ENCODE assay signal across 17 cellular contexts in the genomic region with DNA sequence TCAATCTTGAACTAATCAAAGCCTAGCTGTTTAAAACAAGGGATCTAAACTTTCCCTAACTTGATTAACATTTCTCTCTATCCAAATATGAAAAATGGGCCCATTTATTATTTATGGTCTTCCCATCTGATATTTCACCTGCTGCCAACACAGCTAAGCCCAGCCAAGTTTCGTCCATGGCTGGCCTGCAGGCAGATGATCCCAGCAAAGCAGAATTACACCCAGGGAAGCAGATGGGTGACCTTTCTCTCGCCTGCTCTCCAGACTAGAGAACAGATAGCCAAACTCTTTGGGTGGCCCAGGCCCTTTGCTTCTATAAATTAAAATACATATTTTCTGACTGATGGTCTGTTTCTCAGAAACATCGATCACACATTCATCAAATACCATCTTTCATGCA.
"Had no signal": no experiment of that assay in that cellular context is flagged by ENCODE, and none has a peak within 500 bp of the region (broad histone marks: within the 10 kb centered on the region; RNA-seq: fewer than 3 reads in every experiment).

No MANE protein-coding gene starts in this region.

- H3K27ac Mint-ChIP-seq: activated naive CD8-positive, alpha-beta T cell; naive thymus-derived CD8-positive, alpha-beta T cell; stimulated activated memory B cell treated with anti-CD40 and anti-IgM and Interleukin-4, amounts not matched to agents 10 μg/mL and 1 μg/mL and 100 μg/mL, for 72 hours; type B pancreatic cell had no signal

- H3K27ac ChIP-seq: ovary, sigmoid colon, spleen, testis had no signal

- H3K36me3 ChIP-seq: ovary, sigmoid colon, spleen had no signal

- H3K9me3 Mint-ChIP-seq: type B pancreatic cell had no signal

- H3K4me3 ChIP-seq: dorsolateral prefrontal cortex, ovary, sigmoid colon, spleen, testis had no signal

- H3K27me3 ChIP-seq: dorsolateral prefrontal cortex, ovary, sigmoid colon, spleen, testis had no signal

- H3K9me3 ChIP-seq: ovary, testis had no signal

- H3K36me3 Mint-ChIP-seq: activated naive CD8-positive, alpha-beta T cell; naive thymus-derived CD8-positive, alpha-beta T cell; stimulated activated memory B cell treated with anti-CD40 and anti-IgM and Interleukin-4, amounts not matched to agents 10 μg/mL and 1 μg/mL and 100 μg/mL, for 72 hours; type B pancreatic cell had no signal

- DNase-seq: activated CD4-positive, alpha-beta T cell treated with anti-CD3 and anti-CD28 coated beads, Interleukin-2, amount 50 U/mL, for 48 hours; activated T-cell treated with anti-CD3 and anti-CD28 coated beads for 4 hours; dorsolateral prefrontal cortex; foreskin fibroblast; hippocampal formation; kidney glomerular epithelial cell; mesenchymal stem cell; naive thymus-derived CD8-positive, alpha-beta T cell; ovary; sigmoid colon; spleen; stimulated activated CD4-positive, alpha-beta T cell treated with anti-CD3 and anti-CD28 coated beads, Interleukin-4, amount 100 ng/mL, for 4 hours; testis had no signal

- H3K4me1 Mint-ChIP-seq: naive thymus-derived CD8-positive, alpha-beta T cell; stimulated activated memory B cell treated with anti-CD40 and anti-IgM and Interleukin-4, amounts not matched to agents 10 μg/mL and 1 μg/mL and 100 μg/mL, for 72 hours had no signal

- H3K27me3 Mint-ChIP-seq: activated naive CD8-positive, alpha-beta T cell; stimulated activated memory B cell treated with anti-CD40 and anti-IgM and Interleukin-4, amounts not matched to agents 10 μg/mL and 1 μg/mL and 100 μg/mL, for 72 hours had no signal

- H3K4me3 Mint-ChIP-seq: activated naive CD8-positive, alpha-beta T cell; naive thymus-derived CD8-positive, alpha-beta T cell; stimulated activated memory B cell treated with anti-CD40 and anti-IgM and Interleukin-4, amounts not matched to agents 10 μg/mL and 1 μg/mL and 100 μg/mL, for 72 hours; type B pancreatic cell had no signal

- FAIRE-seq: TTC549 had no signal

- H3K4me1 ChIP-seq: spleen, testis had no signal
